22 cellular contexts compared by ENCODE assay signal in genomic region chr14:63644741-63645140, GRCh38. TPM values are rescaled to one million over a fixed set of nuclear protein-coding genes. Genes with fewer than 3 reads are reported as not detected.
DNase-seq lines count a peak whose midpoint lies in the region; ATAC-seq and TF ChIP-seq lines count a peak whose summit lies in the region.
"Had no signal": no experiment of that assay in that cellular context is flagged by ENCODE, and none has a peak within 500 bp of the region (broad histone marks: within the 10 kb centered on the region; RNA-seq: fewer than 3 reads in every experiment).

No MANE protein-coding gene starts in this region.

- H3K4me1 Mint-ChIP-seq in activated T-cell treated with anti-CD3 and anti-CD28 coated beads, Interleukin-2, amount 50 U/mL, for 24 hours (ENCODE audit: low read depth) = peaks cover 35% of the 10 kb centered on the region
- H3K4me1 Mint-ChIP-seq in CD4-positive, alpha-beta T cell (ENCODE audit: low read depth) = peaks cover 34% of the 10 kb centered on the region
- H3K4me1 Mint-ChIP-seq in nephron progenitor cell = peaks cover 4% of the 10 kb centered on the region

- H3K27me3 ChIP-seq in CD4-positive, alpha-beta T cell (ENCODE audit: control insufficient read depth, insufficient read depth, low read length) = no peaks in the 10 kb centered on the region
- no peaks in the 10 kb centered on the region for H3K27me3 ChIP-seq in Panc1 (ENCODE audit: control insufficient read depth, insufficient read depth, low read length)

- H3K27ac ChIP-seq in CD4-positive, alpha-beta T cell (ENCODE audit: low read depth, low read length) = no peak overlapping the region
- H3K27ac ChIP-seq in Panc1 (ENCODE audit: low read length) = peak overlapping the region; percentile 51; the same call in 1 of the 2 replicates
- H3K27ac ChIP-seq: A549 had no signal

- peaks cover 2% of the 10 kb centered on the region; the same call in 1 of the 2 replicates for H3K4me1 ChIP-seq in Panc1 (ENCODE audit: control insufficient read depth, insufficient read depth, low read length)

- intact Hi-C loops in CD4-positive, alpha-beta T cell (cut with DNase I, micrococcal nuclease) = loop anchor here (5.0 to 10.0 kb wide), 3 partner anchors 210 to 860 kb away; partner anchors contain the start of genes ZBTB1 (in 2 of the 2), ZBTB25 (in 2 of the 2) and SYNE2 (in 1 of the 2)
- intact Hi-C loops in Panc1 (cut with micrococcal nuclease; ENCODE audit: unreplicated experiment) = loop anchor here (10.0 kb wide), 1 partner anchor 120 kb away; no protein-coding TSS in a partner anchor

- in situ Hi-C loops in Panc1 (cut with HindIII; ENCODE audit: low pct_unique_long_range_greater_than_20kb, low sequenced_read_pairs) = no loop called here

- POLR2A ChIA-PET in CD4-positive, alpha-beta T cell (lab: Charles Lee) = interaction anchor here (1.0 kb wide), 1 partner anchor 83 kb away, joined by 4 read pairs; the partner anchor contains the start of gene SGPP1
- POLR2A ChIA-PET in Panc1 (lab: Charles Lee) = interaction anchor here (1.0 kb wide), 1 partner anchor 25 kb away, joined by 3 read pairs; no protein-coding TSS in a partner anchor

- TF ChIP-seq CTCF in CD4-positive, alpha-beta T cell (IDR thresholded peaks at IDR 0.05) = no peak
- TF ChIP-seq CTCF in Panc1 (IDR thresholded peaks at IDR 0.05) = no peak
- no peak for TF ChIP-seq CTCF in epithelial cell of esophagus (IDR thresholded peaks at IDR 0.05; ENCODE audit: insufficient read depth, low read depth, low read length, missing control alignments)
- no peak for TF ChIP-seq CTCF in nephron progenitor cell (IDR thresholded peaks at IDR 0.05)

- no peaks in the 10 kb centered on the region for H3K27me3 Mint-ChIP-seq in activated T-cell treated with anti-CD3 and anti-CD28 coated beads, Interleukin-2, amount 50 U/mL, for 24 hours
- H3K27me3 Mint-ChIP-seq in CD4-positive, alpha-beta T cell = no peaks in the 10 kb centered on the region
- no peaks in the 10 kb centered on the region for H3K27me3 Mint-ChIP-seq in nephron progenitor cell (ENCODE audit: low read depth, poor library complexity)
- H3K27me3 Mint-ChIP-seq: B cell had no signal

- ATAC-seq in CD4-positive, alpha-beta T cell (ENCODE audit: poor library complexity) = no peak
- ATAC-seq in Panc1 (no peak), GM21576 (IDR thresholded peaks at IDR 0.05; ENCODE audit: unreplicated experiment) (no peak)
- ATAC-seq: A549, K562 had no signal

- no peaks in the 10 kb centered on the region for H3K9me3 Mint-ChIP-seq in activated T-cell treated with anti-CD3 and anti-CD28 coated beads, Interleukin-2, amount 50 U/mL, for 24 hours
- H3K9me3 Mint-ChIP-seq in CD4-positive, alpha-beta T cell = no peaks in the 10 kb centered on the region
- no peaks in the 10 kb centered on the region for H3K9me3 Mint-ChIP-seq in nephron progenitor cell

- CTCF ChIA-PET in CD4-positive, alpha-beta T cell (lab: Charles Lee) = no interaction called here
- CTCF ChIA-PET in Panc1 (lab: Charles Lee) = no interaction called here

- no peaks in the 10 kb centered on the region; the same call in 1 of the 2 replicates for H3K36me3 ChIP-seq in Panc1 (ENCODE audit: control insufficient read depth, insufficient read depth, low read length)

- no peak overlapping the region for H3K4me3 ChIP-seq in Panc1 (ENCODE audit: low read depth in 2 of 2, low read length in 2 of 2)
- H3K4me3 ChIP-seq in epithelial cell of esophagus (ENCODE audit: low read length) = no peak overlapping the region
- H3K4me3 ChIP-seq: A549, K562 had no signal

- no peaks in the 10 kb centered on the region for H3K9me3 ChIP-seq in CD4-positive, alpha-beta T cell (ENCODE audit: control insufficient read depth, low read length)
- no peaks in the 10 kb centered on the region for H3K9me3 ChIP-seq in Panc1 (ENCODE audit: control insufficient read depth, insufficient read depth, low read depth, low read length)
- H3K9me3 ChIP-seq: A549 had no signal

- H3K4me3 Mint-ChIP-seq in activated T-cell treated with anti-CD3 and anti-CD28 coated beads, Interleukin-2, amount 50 U/mL, for 24 hours = no peak overlapping the region
- H3K4me3 Mint-ChIP-seq in CD4-positive, alpha-beta T cell = no peak overlapping the region
- no peak overlapping the region for H3K4me3 Mint-ChIP-seq in nephron progenitor cell
- H3K4me3 Mint-ChIP-seq: B cell, CD14-positive monocyte had no signal

- DNase-seq in activated T-cell treated with anti-CD3 and anti-CD28 coated beads, Interleukin-2, amount 50 U/mL, for 24 hours = no peak
- DNase-seq in activated T-cell treated with anti-CD3 and anti-CD28 coated beads, Interleukin-2, amount 50 U/mL, for 1 hour = no peak
- DNase-seq in CD4-positive, alpha-beta T cell = no peak
- DNase-seq in Panc1 (ENCODE audit: low read depth, low spot score) (no peak), epithelial cell of esophagus (ENCODE audit: low read depth) (peak; percentile 53), nephron progenitor cell (no peak)
- DNase-seq in stimulated activated CD8-positive, alpha-beta memory T cell treated with anti-CD3 and anti-CD28 coated beads, Interleukin-4, amount 100 ng/mL, for 48 hours = no peak
- DNase-seq: COR-L47, DMS79, MM.1S, NCI-H1048, NCI-H1417 treated with DMSO at 0.1 percent for 48 hours, NCI-H187, NCI-H446, NCI-H526, OCI-M1, Right ventricle myocardium superior had no signal

- peaks cover 23% of the 10 kb centered on the region for H3K36me3 Mint-ChIP-seq in activated T-cell treated with anti-CD3 and anti-CD28 coated beads, Interleukin-2, amount 50 U/mL, for 24 hours (ENCODE audit: low read depth)
- H3K36me3 Mint-ChIP-seq in CD4-positive, alpha-beta T cell (ENCODE audit: low read depth) = peaks cover 34% of the 10 kb centered on the region
- peaks cover 4% of the 10 kb centered on the region for H3K36me3 Mint-ChIP-seq in nephron progenitor cell (ENCODE audit: low read depth)

- peak overlapping the region; percentile 72 for H3K27ac Mint-ChIP-seq in activated T-cell treated with anti-CD3 and anti-CD28 coated beads, Interleukin-2, amount 50 U/mL, for 24 hours
- H3K27ac Mint-ChIP-seq in CD4-positive, alpha-beta T cell = peak overlapping the region; percentile 65
- no peak overlapping the region for H3K27ac Mint-ChIP-seq in nephron progenitor cell
- H3K27ac Mint-ChIP-seq: B cell had no signal

- no TSS peak for BruUV-seq in Panc1 (replicated peaks; lab: Mats Ljungman, UMichigan)

RNA-seq across cellular contexts. Expression of gene WDR89, which starts 3.1 kb away (rescaled TPM):
- 10 to 100 TPM; 12.4 to 13.4 TPM for total RNA-seq in CD4-positive, alpha-beta T cell
- total RNA-seq in Panc1 (2021; ENCODE audit: unreplicated experiment) = 13.0 TPM
- 4.5 TPM for polyA plus RNA-seq in Panc1 (2012; ENCODE audit: insufficient read length)
